1 cellular context compared by ENCODE assay signal in the genomic region with DNA sequence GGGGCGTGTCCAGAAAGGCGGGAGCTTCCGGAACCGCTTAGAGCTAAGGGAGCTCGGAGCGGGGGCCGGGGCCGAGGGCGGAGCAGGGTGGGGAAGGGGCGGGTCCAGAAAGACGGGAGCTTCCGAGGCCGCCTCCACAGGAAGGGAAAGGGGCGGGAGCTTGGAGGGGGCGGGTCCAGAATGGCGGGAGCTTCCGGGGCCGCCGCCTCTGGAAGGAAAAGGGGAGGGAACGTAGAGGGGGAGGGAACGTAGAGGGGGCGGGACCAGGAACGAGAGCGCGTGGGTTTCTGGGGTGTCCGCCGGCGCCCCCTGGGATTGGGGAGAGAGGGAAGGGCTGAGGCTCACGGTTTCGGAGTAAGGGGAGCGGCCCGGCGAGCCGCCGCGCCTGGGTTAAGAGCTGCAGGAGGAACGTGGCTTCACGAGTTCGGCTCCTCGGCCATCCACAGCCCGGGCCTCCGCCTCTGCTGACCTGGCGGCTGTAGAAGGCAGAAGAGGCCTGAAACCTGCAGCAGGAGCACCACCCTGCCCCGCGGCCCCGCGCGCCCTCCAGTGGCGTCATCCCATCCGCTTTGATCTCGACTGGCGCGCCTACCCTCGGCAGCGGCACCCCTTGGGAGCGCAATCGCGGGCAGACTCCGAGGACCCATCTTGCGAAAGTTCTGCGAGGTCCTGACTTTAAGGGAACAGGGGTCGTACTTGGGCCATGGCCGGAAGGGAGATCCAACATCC.
TF ChIP-seq lines count a peak whose summit lies in the region.

No MANE protein-coding gene starts in this region.

TF ChIP-seq in GM12878, 131 proteins besides CTCF, POLR2A, EP300 and RAD21 (continued from another document and continues in another):
- peak; percentile 96 for TF ChIP-seq ZNF207 (IDR thresholded peaks at IDR 0.05; ENCODE audit: borderline replicate concordance)
- peak; percentile 68; the same call in 1 of the 2 replicates for TF ChIP-seq NR2F1 (conservative IDR thresholded peaks at IDR 0.05)
- TF ChIP-seq BMI1 (IDR thresholded peaks at IDR 0.05; ENCODE audit: borderline replicate concordance): no peak
- no peak for TF ChIP-seq RFX5 (IDR thresholded peaks at IDR 0.05; ENCODE audit: low read depth, low read length)
- TF ChIP-seq MYC (IDR thresholded peaks at IDR 0.05; ENCODE audit: insufficient read depth, insufficient read length, insufficient replicate concordance, low read length, severe bottlenecking): no peak
- TF ChIP-seq ZNF274 (IDR thresholded peaks at IDR 0.05; ENCODE audit: insufficient read depth, insufficient read length): no peak
- peak; percentile 80 for TF ChIP-seq ATF7 (IDR thresholded peaks at IDR 0.05; ENCODE audit: low read depth)
- TF ChIP-seq, protein P1, sequence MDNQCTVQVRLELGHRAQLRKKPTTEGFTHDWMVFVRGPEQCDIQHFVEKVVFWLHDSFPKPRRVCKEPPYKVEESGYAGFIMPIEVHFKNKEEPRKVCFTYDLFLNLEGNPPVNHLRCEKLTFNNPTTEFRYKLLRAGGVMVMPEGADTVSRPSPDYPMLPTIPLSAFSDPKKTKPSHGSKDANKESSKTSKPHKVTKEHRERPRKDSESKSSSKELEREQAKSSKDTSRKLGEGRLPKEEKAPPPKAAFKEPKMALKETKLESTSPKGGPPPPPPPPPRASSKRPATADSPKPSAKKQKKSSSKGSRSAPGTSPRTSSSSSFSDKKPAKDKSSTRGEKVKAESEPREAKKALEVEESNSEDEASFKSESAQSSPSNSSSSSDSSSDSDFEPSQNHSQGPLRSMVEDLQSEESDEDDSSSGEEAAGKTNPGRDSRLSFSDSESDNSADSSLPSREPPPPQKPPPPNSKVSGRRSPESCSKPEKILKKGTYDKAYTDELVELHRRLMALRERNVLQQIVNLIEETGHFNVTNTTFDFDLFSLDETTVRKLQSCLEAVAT (IDR thresholded peaks at IDR 0.05): peak; percentile 97
- peak; percentile 16 for TF ChIP-seq BCL3 (IDR thresholded peaks at IDR 0.05; ENCODE audit: borderline replicate concordance, insufficient read depth, low read depth, low read length, poor library complexity, severe bottlenecking)
- TF ChIP-seq SUPT20H (IDR thresholded peaks at IDR 0.05; ENCODE audit: borderline replicate concordance, control insufficient read depth, low read depth, low read length): no peak
- TF ChIP-seq KDM1A (IDR thresholded peaks at IDR 0.05; ENCODE audit: borderline replicate concordance): no peak
- TF ChIP-seq, protein P2, sequence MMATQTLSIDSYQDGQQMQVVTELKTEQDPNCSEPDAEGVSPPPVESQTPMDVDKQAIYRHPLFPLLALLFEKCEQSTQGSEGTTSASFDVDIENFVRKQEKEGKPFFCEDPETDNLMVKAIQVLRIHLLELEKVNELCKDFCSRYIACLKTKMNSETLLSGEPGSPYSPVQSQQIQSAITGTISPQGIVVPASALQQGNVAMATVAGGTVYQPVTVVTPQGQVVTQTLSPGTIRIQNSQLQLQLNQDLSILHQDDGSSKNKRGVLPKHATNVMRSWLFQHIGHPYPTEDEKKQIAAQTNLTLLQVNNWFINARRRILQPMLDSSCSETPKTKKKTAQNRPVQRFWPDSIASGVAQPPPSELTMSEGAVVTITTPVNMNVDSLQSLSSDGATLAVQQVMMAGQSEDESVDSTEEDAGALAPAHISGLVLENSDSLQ (IDR thresholded peaks at IDR 0.05): no peak; the same call in 1 of the 2 replicates
- TF ChIP-seq, protein P3, sequence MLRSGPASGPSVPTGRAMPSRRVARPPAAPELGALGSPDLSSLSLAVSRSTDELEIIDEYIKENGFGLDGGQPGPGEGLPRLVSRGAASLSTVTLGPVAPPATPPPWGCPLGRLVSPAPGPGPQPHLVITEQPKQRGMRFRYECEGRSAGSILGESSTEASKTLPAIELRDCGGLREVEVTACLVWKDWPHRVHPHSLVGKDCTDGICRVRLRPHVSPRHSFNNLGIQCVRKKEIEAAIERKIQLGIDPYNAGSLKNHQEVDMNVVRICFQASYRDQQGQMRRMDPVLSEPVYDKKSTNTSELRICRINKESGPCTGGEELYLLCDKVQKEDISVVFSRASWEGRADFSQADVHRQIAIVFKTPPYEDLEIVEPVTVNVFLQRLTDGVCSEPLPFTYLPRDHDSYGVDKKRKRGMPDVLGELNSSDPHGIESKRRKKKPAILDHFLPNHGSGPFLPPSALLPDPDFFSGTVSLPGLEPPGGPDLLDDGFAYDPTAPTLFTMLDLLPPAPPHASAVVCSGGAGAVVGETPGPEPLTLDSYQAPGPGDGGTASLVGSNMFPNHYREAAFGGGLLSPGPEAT (IDR thresholded peaks at IDR 0.05; ENCODE audit: low read depth): no peak
- TF ChIP-seq NBN (IDR thresholded peaks at IDR 0.05): peak; percentile 84
- no peak for TF ChIP-seq FOS (IDR thresholded peaks at IDR 0.05; ENCODE audit: borderline replicate concordance, extremely low read depth, insufficient read length)
- TF ChIP-seq, protein P4, sequence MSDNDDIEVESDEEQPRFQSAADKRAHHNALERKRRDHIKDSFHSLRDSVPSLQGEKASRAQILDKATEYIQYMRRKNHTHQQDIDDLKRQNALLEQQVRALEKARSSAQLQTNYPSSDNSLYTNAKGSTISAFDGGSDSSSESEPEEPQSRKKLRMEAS (IDR thresholded peaks at IDR 0.05; ENCODE audit: low read depth, low read length): no peak
- peak in 1 of 2 experiments; percentile 70; a peak in 2 of 3 replicates for TF ChIP-seq EGR1 (IDR thresholded peaks at IDR 0.05; ENCODE audit: borderline replicate concordance in 1 of 2, low read depth in 2 of 2, low read length in 2 of 2)
- TF ChIP-seq CUX1 (IDR thresholded peaks at IDR 0.05; ENCODE audit: insufficient replicate concordance, low read depth, low read length): no peak
- TF ChIP-seq SRF (IDR thresholded peaks at IDR 0.05; ENCODE audit: low read depth in 2 of 2, low read length in 2 of 2): peak; percentile 39 to 81; a peak in 2 of 4 replicates
- no peak for TF ChIP-seq ZBTB33 (IDR thresholded peaks at IDR 0.05)
- TF ChIP-seq ZNF687 (IDR thresholded peaks at IDR 0.05): peak; percentile 76
- peak; percentile 76 for TF ChIP-seq GATAD2B (conservative IDR thresholded peaks at IDR 0.05; ENCODE audit: low read depth)
- peak; percentile 72 for TF ChIP-seq LARP7 (IDR thresholded peaks at IDR 0.05)
- TF ChIP-seq PBX3 (IDR thresholded peaks at IDR 0.05; ENCODE audit: insufficient replicate concordance, low read depth, low read length): no peak
- TF ChIP-seq, protein P5, sequence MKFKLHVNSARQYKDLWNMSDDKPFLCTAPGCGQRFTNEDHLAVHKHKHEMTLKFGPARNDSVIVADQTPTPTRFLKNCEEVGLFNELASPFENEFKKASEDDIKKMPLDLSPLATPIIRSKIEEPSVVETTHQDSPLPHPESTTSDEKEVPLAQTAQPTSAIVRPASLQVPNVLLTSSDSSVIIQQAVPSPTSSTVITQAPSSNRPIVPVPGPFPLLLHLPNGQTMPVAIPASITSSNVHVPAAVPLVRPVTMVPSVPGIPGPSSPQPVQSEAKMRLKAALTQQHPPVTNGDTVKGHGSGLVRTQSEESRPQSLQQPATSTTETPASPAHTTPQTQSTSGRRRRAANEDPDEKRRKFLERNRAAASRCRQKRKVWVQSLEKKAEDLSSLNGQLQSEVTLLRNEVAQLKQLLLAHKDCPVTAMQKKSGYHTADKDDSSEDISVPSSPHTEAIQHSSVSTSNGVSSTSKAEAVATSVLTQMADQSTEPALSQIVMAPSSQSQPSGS (IDR thresholded peaks at IDR 0.05; ENCODE audit: low read length): no peak
